Comparison of ENCODE assay signal across 20 cellular contexts in genomic region chr1:83593073-83593472, GRCh38.
DNase-seq lines count a peak whose midpoint lies in the region; ATAC-seq and TF ChIP-seq lines count a peak whose summit lies in the region.
"Had no signal": no experiment of that assay in that cellular context is flagged by ENCODE, and none has a peak within 500 bp of the region (broad histone marks: within the 10 kb centered on the region; RNA-seq: fewer than 3 reads in every experiment).

No MANE protein-coding gene starts in this region.

- H4K5ac ChIP-seq in mesendoderm (ENCODE audit: low read length), result no peak overlapping the region

- H3K36me3 ChIP-seq in WERI-Rb-1 (no peaks in the 10 kb centered on the region), mesendoderm (ENCODE audit: control insufficient read depth, insufficient read depth, low read length) (no peaks in the 10 kb centered on the region)
- H3K36me3 ChIP-seq: BLaER1, Peyer's patch had no signal

- no peak overlapping the region for H3K18ac ChIP-seq in mesendoderm (ENCODE audit: low read length)

- H2BK15ac ChIP-seq in mesendoderm (replicated peaks; ENCODE audit: low read depth), result no peak overlapping the region

- H3K27ac ChIP-seq in WERI-Rb-1, result no peak overlapping the region
- no peak overlapping the region for H3K27ac ChIP-seq in mesendoderm (ENCODE audit: low read depth, low read length)
- H3K27ac ChIP-seq: 22Rv1, BLaER1, Peyer's patch had no signal

- TF ChIP-seq CTCF in WERI-Rb-1 (IDR thresholded peaks at IDR 0.05; ENCODE audit: low read depth, low read length), result peak; percentile 40; the same call in 1 of the 2 replicates

- no peaks in the 10 kb centered on the region for H3K27me3 ChIP-seq in WERI-Rb-1 (ENCODE audit: insufficient read depth, low read depth, severe bottlenecking)
- no peaks in the 10 kb centered on the region for H3K27me3 ChIP-seq in mesendoderm (ENCODE audit: insufficient read depth, low read length, poor library complexity)
- H3K27me3 ChIP-seq: BLaER1, Peyer's patch had no signal

- no peak overlapping the region for H2BK120ac ChIP-seq in mesendoderm (ENCODE audit: low read depth, low read length)

- H3K23ac ChIP-seq in mesendoderm (ENCODE audit: low read length), result no peak overlapping the region

- no peak for ATAC-seq in stimulated activated naive B cell treated with anti-CD40 and anti-IgM and Interleukin-4, amounts not matched to agents 10 μg/mL and 1 μg/mL and 100 μg/mL, for 72 hours (replicated peaks)
- ATAC-seq in HG02938 (IDR thresholded peaks at IDR 0.05; ENCODE audit: unreplicated experiment) (no peak), GM18861 (IDR thresholded peaks at IDR 0.05; ENCODE audit: unreplicated experiment) (no peak)
- ATAC-seq: CD8-positive, alpha-beta T cell; T-cell had no signal

- no peak overlapping the region for H3K4me2 ChIP-seq in mesendoderm (ENCODE audit: low read length)
- H3K4me2 ChIP-seq: BLaER1, SK-N-SH had no signal

- H3K79me1 ChIP-seq in mesendoderm (ENCODE audit: low read length), result no peaks in the 10 kb centered on the region

- H3K27me3 Mint-ChIP-seq in stimulated activated naive B cell treated with anti-CD40 and anti-IgM and Interleukin-4, amounts not matched to agents 10 μg/mL and 1 μg/mL and 100 μg/mL, for 72 hours, result no peaks in the 10 kb centered on the region
- H3K27me3 Mint-ChIP-seq: T-cell had no signal

- DNase-seq in DMS 273 (lab: John Stamatoyannopoulos, UW; ENCODE audit: unreplicated experiment) (peak; percentile 8), DMS 273 treated with DMSO at 0.1 percent for 48 hours (lab: John Stamatoyannopoulos, UW) (no peak), NCI-H1092 (lab: John Stamatoyannopoulos, UW) (peak; percentile 8), WERI-Rb-1 (peak; percentile 39), mesendoderm (peak; percentile 57)
- DNase-seq in stimulated activated naive B cell treated with anti-CD40 and anti-IgM and Interleukin-4, amounts not matched to agents 10 μg/mL and 1 μg/mL and 100 μg/mL, for 72 hours, result no peak
- DNase-seq: CD8-positive, alpha-beta T cell; DND-41; GF-D8; MV-4-11; NCI-H1436; NCI-H2029; Peyer's patch; Right ventricle myocardium superior; SK-N-SH; T-cell had no signal

- no peak overlapping the region for H3K56ac ChIP-seq in mesendoderm (ENCODE audit: low read length)

- no peaks in the 10 kb centered on the region for H3K4me1 ChIP-seq in mesendoderm (ENCODE audit: control insufficient read depth, low read depth, low read length)
- H3K4me1 ChIP-seq: BLaER1, Peyer's patch had no signal

- H4K8ac ChIP-seq in mesendoderm (ENCODE audit: low read depth, low read length), result no peak overlapping the region

- no peak overlapping the region for H2BK5ac ChIP-seq in mesendoderm (ENCODE audit: low read length)

- peaks cover 0 to 5% of the 10 kb centered on the region in 2 donors for H3K9me3 Mint-ChIP-seq in stimulated activated naive B cell treated with anti-CD40 and anti-IgM and Interleukin-4, amounts not matched to agents 10 μg/mL and 1 μg/mL and 100 μg/mL, for 72 hours

- H3K4me1 Mint-ChIP-seq in stimulated activated naive B cell treated with anti-CD40 and anti-IgM and Interleukin-4, amounts not matched to agents 10 μg/mL and 1 μg/mL and 100 μg/mL, for 72 hours, result no peaks in the 10 kb centered on the region

- no peaks in the 10 kb centered on the region for H3K79me2 ChIP-seq in mesendoderm (ENCODE audit: control insufficient read depth, insufficient read depth, low read length)

- no peak overlapping the region for H3K4me3 ChIP-seq in WERI-Rb-1 (ENCODE audit: low read depth, low read length)
- no peak overlapping the region for H3K4me3 ChIP-seq in mesendoderm (ENCODE audit: low read length)
- H3K4me3 ChIP-seq: BLaER1, Peyer's patch had no signal

- no CpG with 5 or more reads among the region's 1 CpG for WGBS in mesendoderm (ENCODE audit: extremely low coverage, insufficient coverage, low lambda C conversion rate)

- H3K4ac ChIP-seq in mesendoderm (ENCODE audit: low read depth, low read length), result no peak overlapping the region

- H3K9me3 ChIP-seq in WERI-Rb-1 (ENCODE audit: severe bottlenecking), result no peaks in the 10 kb centered on the region
- H3K9me3 ChIP-seq: BLaER1, Peyer's patch, SK-N-SH had no signal

- no peak overlapping the region for H3K9ac ChIP-seq in mesendoderm (ENCODE audit: low read length)
- H3K9ac ChIP-seq: BLaER1, SK-N-SH had no signal

- no peak overlapping the region for H2AK5ac ChIP-seq in mesendoderm (ENCODE audit: low read length)

- no peak overlapping the region for H3K4me3 Mint-ChIP-seq in stimulated activated naive B cell treated with anti-CD40 and anti-IgM and Interleukin-4, amounts not matched to agents 10 μg/mL and 1 μg/mL and 100 μg/mL, for 72 hours
- H3K4me3 Mint-ChIP-seq: CD8-positive, alpha-beta T cell; T-cell had no signal

- H3K36me3 Mint-ChIP-seq in stimulated activated naive B cell treated with anti-CD40 and anti-IgM and Interleukin-4, amounts not matched to agents 10 μg/mL and 1 μg/mL and 100 μg/mL, for 72 hours, result no peaks in the 10 kb centered on the region
- H3K36me3 Mint-ChIP-seq: CD8-positive, alpha-beta T cell; T-cell had no signal

- H3K27ac Mint-ChIP-seq in stimulated activated naive B cell treated with anti-CD40 and anti-IgM and Interleukin-4, amounts not matched to agents 10 μg/mL and 1 μg/mL and 100 μg/mL, for 72 hours, result no peak overlapping the region
- H3K27ac Mint-ChIP-seq: CD8-positive, alpha-beta T cell had no signal

Comparison
In these comparisons a context has a peak if more than half of its experiments do, and no peak if none do; other contexts are left out.
1. DNase-seq: peak in DMS 273 (single experiment), NCI-H1092 (single experiment), WERI-Rb-1 (single experiment) and mesendoderm (single experiment); none in DMS 273 treated with DMSO at 0.1 percent for 48 hours (single experiment) and stimulated activated naive B cell treated with anti-CD40 and anti-IgM and Interleukin-4, amounts not matched to agents 10 μg/mL and 1 μg/mL and 100 μg/mL, for 72 hours (single experiment).